Comparison of ENCODE assay signal across 8 cellular contexts in genomic region chr2:26982102-26982742, GRCh38. TPM values are rescaled to one million over a fixed set of nuclear protein-coding genes. Genes with fewer than 3 reads are reported as not detected.
DNase-seq lines count a peak whose midpoint lies in the region; ATAC-seq, FAIRE-seq and TF ChIP-seq lines count a peak whose summit lies in the region.

No MANE protein-coding gene starts in this region.

- TF ChIP-seq POLR2A in GM12891 (IDR thresholded peaks at IDR 0.05; ENCODE audit: low read depth, low read length): no peak

- DNase-seq in AG10803 (ENCODE audit: low read depth) (no peak), GM12891 (ENCODE audit: insufficient read length, low spot score) (peak; percentile 32), NCI-H2081 (lab: John Stamatoyannopoulos, UW) (peak; percentile 91 to 98), anterior cingulate cortex (lab: John Stamatoyannopoulos, UW) (peak in 30 of 58 donors; percentile 9 to 65 (median 33)), substantia nigra (lab: John Stamatoyannopoulos, UW) (peak in 27 of 49 donors; percentile 15 to 87 (median 41)), T-helper 9 cell (no peak)

- no peak overlapping the region for H3K4me3 ChIP-seq in AG10803 (ENCODE audit: low read length)

- 0 out of 2 replicates have a peak, but pooled peaks have one; percentile 14 for TF ChIP-seq CTCF in AG10803 (conservative IDR thresholded peaks at IDR 0.05; ENCODE audit: low read length)

- ATAC-seq in HG03460 (IDR thresholded peaks at IDR 0.05; ENCODE audit: unreplicated experiment): no peak

- no peak overlapping the region for H3K27ac ChIP-seq in substantia nigra (ENCODE audit: low read depth, low read length, poor library complexity, severe bottlenecking)

- FAIRE-seq in GM12891 (lab: Jason Lieb, UNC) (peak; percentile 38), islet of Langerhans (lab: Jason Lieb, UNC) (peak; percentile 92)

TF ChIP-seq in GM12891, 5 proteins besides CTCF, POLR2A, EP300 and RAD21:
- no peak for TF ChIP-seq POU2F2 (IDR thresholded peaks at IDR 0.05; ENCODE audit: low read depth, low read length)
- TF ChIP-seq POLR2AphosphoS5 (IDR thresholded peaks at IDR 0.05; ENCODE audit: low read depth, low read length): no peak
- no peak for TF ChIP-seq TAF1 (IDR thresholded peaks at IDR 0.05; ENCODE audit: low read depth, low read length)
- TF ChIP-seq SPI1 (IDR thresholded peaks at IDR 0.05; ENCODE audit: low read depth, low read length): no peak
- no peak for TF ChIP-seq PAX5 (IDR thresholded peaks at IDR 0.05; ENCODE audit: insufficient read depth, low read length, severe bottlenecking)

RNA-seq across cellular contexts. Expression of gene MAPRE3, which starts 11.8 kb away (rescaled TPM):
- polyA plus RNA-seq in GM12891 (2012; ENCODE audit: low read depth, missing spikeins): 2.5 TPM

RNA-seq across cellular contexts. Expression of gene TMEM214, which starts 50.5 kb away (rescaled TPM):
- 38.1 TPM for polyA plus RNA-seq in GM12891 (2012; ENCODE audit: low read depth, missing spikeins)

Comparison
In these comparisons a context has a peak if more than half of its experiments do, and no peak if none do; other contexts are left out.
1. DNase-seq: peak in GM12891 (single experiment), NCI-H2081 (2 of 2), anterior cingulate cortex (30 of 58) and substantia nigra (27 of 49); none in AG10803 (single experiment) and T-helper 9 cell (single experiment).